ENCODE assay signal across 14 cellular contexts in the genomic region with DNA sequence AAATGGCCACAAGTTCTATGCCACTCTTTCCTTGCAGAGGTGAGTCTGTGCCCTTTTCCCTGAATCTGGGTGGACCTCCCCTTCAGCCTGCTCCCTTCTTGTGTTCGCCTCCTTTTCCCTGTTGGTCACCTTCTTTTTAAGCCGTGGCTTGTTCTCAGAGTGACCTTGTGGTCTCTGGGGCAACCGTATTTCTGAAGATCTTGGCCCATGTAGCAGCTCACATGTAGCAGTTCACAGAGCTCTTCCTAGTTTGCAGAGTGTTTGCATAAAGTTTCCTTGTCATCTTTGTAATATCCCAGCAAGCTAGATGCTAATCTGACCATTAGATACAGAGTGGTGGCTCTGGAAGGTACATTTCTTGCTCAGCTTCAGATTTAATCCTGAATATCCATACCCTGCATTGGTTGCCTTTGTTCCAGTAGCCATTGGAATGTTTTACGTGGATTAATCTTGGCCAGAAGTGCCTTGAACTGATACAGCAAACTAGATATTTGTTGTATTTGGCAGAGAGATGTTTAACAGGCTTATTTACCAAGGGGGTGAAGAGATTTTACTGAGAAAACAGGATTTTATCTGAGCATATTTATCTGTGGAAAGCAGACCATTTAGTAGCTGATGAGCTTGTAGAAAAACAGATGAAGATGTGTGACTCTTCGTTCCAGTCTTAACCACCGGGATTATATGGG. TPM values are rescaled to one million over a fixed set of nuclear protein-coding genes. Genes with fewer than 3 reads are reported as not detected.
DNase-seq lines count a peak whose midpoint lies in the region; ATAC-seq and TF ChIP-seq lines count a peak whose summit lies in the region.
"Had no signal": no experiment of that assay in that cellular context is flagged by ENCODE, and none has a peak within 500 bp of the region (broad histone marks: within the 10 kb centered on the region; RNA-seq: fewer than 3 reads in every experiment).

No MANE protein-coding gene starts in this region.

- no peaks in the 10 kb centered on the region for H4K20me1 ChIP-seq in HCT116 (ENCODE audit: insufficient read depth)

- H3K4me2 ChIP-seq in HCT116 (ENCODE audit: low read length) = no peak overlapping the region

- no peaks in the 10 kb centered on the region for H3K4me1 ChIP-seq in HCT116 (ENCODE audit: control insufficient read depth in 1 of 2, insufficient read depth in 2 of 2, low read length in 2 of 2)
- H3K4me1 ChIP-seq in CD4-positive, alpha-beta memory T cell (ENCODE audit: insufficient read depth, low read length) = no peaks in the 10 kb centered on the region

- H3K36me3 Mint-ChIP-seq in nephron (ENCODE audit: low read depth) (peaks cover 50% of the 10 kb centered on the region), type B pancreatic cell (peaks cover 27% of the 10 kb centered on the region)
- H3K36me3 Mint-ChIP-seq in CD4-positive, alpha-beta memory T cell = peaks cover 47 to 58% of the 10 kb centered on the region in 2 donors

- CTCF ChIA-PET in HCT116 (lab: Charles Lee) = no interaction called here
- CTCF ChIA-PET in CD4-positive, alpha-beta memory T cell (lab: Charles Lee; ENCODE audit: partially characterized antibody) = interaction anchor here (0.6 to 1.3 kb wide), 3 partner anchors 156 to 1279 kb away, joined by 3 to 4 read pairs (median 3); a partner anchor contains a TSS

- no peak overlapping the region for H3K27ac ChIP-seq in HCT116 (ENCODE audit: low read depth, low read length)
- no peak overlapping the region for H3K27ac ChIP-seq in CD4-positive, alpha-beta memory T cell (ENCODE audit: low read depth, low read length)

- RAD21 ChIA-PET in HCT116 (lab: Charles Lee; ENCODE audit: low non-redundant PET in 1 of 2, low total read pairs in 2 of 2, uncharacterized antibody in 2 of 2, unreplicated experiment in 2 of 2) = no interaction called here

- TF ChIP-seq CTCF in HCT116 (IDR thresholded peaks at IDR 0.05 in 2 of 3, conservative IDR thresholded peaks at IDR 0.05 in 1 of 3; ENCODE audit: borderline replicate concordance in 1 of 3, insufficient read depth in 1 of 3, low read depth in 2 of 3, low read length in 2 of 3) = no peak
- no peak for TF ChIP-seq CTCF in fibroblast of villous mesenchyme (IDR thresholded peaks at IDR 0.05; ENCODE audit: insufficient read depth, low read depth, low read length)
- TF ChIP-seq CTCF in nephron (IDR thresholded peaks at IDR 0.05; ENCODE audit: unreplicated experiment in 3 of 3) = no peak
- TF ChIP-seq CTCF in type B pancreatic cell (conservative IDR thresholded peaks at IDR 0.05) = no peak

- POLR2A ChIA-PET in HCT116 (lab: Charles Lee) = no interaction called here
- POLR2A ChIA-PET in CD4-positive, alpha-beta memory T cell (lab: Charles Lee; ENCODE audit: partially characterized antibody) = interaction anchor here (0.8 kb wide), 1 partner anchor 44 kb away, joined by 3 read pairs; a partner anchor contains a TSS

- ATAC-seq in HCT116 = no peak

- peaks cover 20% of the 10 kb centered on the region for H3K79me2 ChIP-seq in HCT116 (ENCODE audit: insufficient read depth, low read length)

- H3K9me3 Mint-ChIP-seq in nephron (no peaks in the 10 kb centered on the region), type B pancreatic cell (peaks cover 4% of the 10 kb centered on the region)
- H3K9me3 Mint-ChIP-seq in CD4-positive, alpha-beta memory T cell = no peaks in the 10 kb centered on the region

- H3K9me3 ChIP-seq in HCT116 (ENCODE audit: control insufficient read depth in 1 of 2, insufficient read depth in 1 of 2, low read depth in 1 of 2, low read length in 2 of 2) = no peaks in the 10 kb centered on the region
- no peaks in the 10 kb centered on the region for H3K9me3 ChIP-seq in CD4-positive, alpha-beta memory T cell (ENCODE audit: control insufficient read depth in 1 of 2, low read length in 2 of 2)

- no peaks in the 10 kb centered on the region for H3K27me3 ChIP-seq in HCT116 (ENCODE audit: insufficient read depth, low read length)
- no peaks in the 10 kb centered on the region for H3K27me3 ChIP-seq in CD4-positive, alpha-beta memory T cell (ENCODE audit: insufficient read depth, low read length)

- H3K9ac ChIP-seq in HCT116 (ENCODE audit: low read length) = no peak overlapping the region

- H3K27ac Mint-ChIP-seq in nephron (peak overlapping the region in 2 of 3 experiments; percentile 12 to 18), type B pancreatic cell (peak overlapping the region; percentile 99)
- peak overlapping the region in 3 of 7 donors; percentile 8 to 43 (median 31) for H3K27ac Mint-ChIP-seq in CD4-positive, alpha-beta memory T cell

- TF ChIP-seq RAD21 in HCT116 (IDR thresholded peaks at IDR 0.05; ENCODE audit: low read depth) = no peak

- peaks cover 8 to 26% of the 10 kb centered on the region in 2 experiments; a peak in 3 of 4 replicates for H3K36me3 ChIP-seq in HCT116 (ENCODE audit: control insufficient read depth in 1 of 2, insufficient read depth in 2 of 2, low read length in 2 of 2)
- H3K36me3 ChIP-seq in CD4-positive, alpha-beta memory T cell (ENCODE audit: insufficient read depth, low read length) = peaks cover 38% of the 10 kb centered on the region

- intact Hi-C loops in HCT116 (cut with micrococcal nuclease) = no loop called here
- intact Hi-C loops in CD4-positive, alpha-beta memory T cell (cut with micrococcal nuclease) = no loop called here

- H3K9me2 ChIP-seq in HCT116 (ENCODE audit: insufficient read depth) = no peaks in the 10 kb centered on the region

- BruUV-seq in HCT116 (replicated peaks; lab: Mats Ljungman, UMichigan) = TSS peak; percentile 5

- no peak overlapping the region for H2AFZ ChIP-seq in HCT116 (ENCODE audit: low read depth, low read length, poor library complexity, severe bottlenecking)

- DNase-seq in HCT116 (ENCODE audit: low read depth, low spot score) (no peak), fibroblast of villous mesenchyme (ENCODE audit: low read depth) (peak; percentile 55), type B pancreatic cell (ENCODE audit: extremely low spot score, unreplicated experiment) (no peak), NCI-H774 (lab: John Stamatoyannopoulos, UW) (no peak), NCI-H446 (lab: John Stamatoyannopoulos, UW) (no peak), middle frontal gyrus (ENCODE audit: extremely low spot score, low spot score) (no peak)
- DNase-seq in CD4-positive, alpha-beta memory T cell = no peak
- DNase-seq: MM.1S, NCI-H1092 treated with DMSO at 0.1 percent for 48 hours, NCI-H2081 treated with DMSO at 0.1 percent for 48 hours, NCI-H524, RPMI8226 had no signal

- TF ChIP-seq POLR2A in HCT116 (IDR thresholded peaks at IDR 0.05; ENCODE audit: borderline replicate concordance, extremely low read depth, insufficient read depth, insufficient read length) = no peak

- H3K4me1 Mint-ChIP-seq in nephron (peaks cover 16% of the 10 kb centered on the region), type B pancreatic cell (ENCODE audit: unreplicated experiment) (peaks cover 10% of the 10 kb centered on the region)
- peaks cover 4 to 23% (median 8%) of the 10 kb centered on the region in 4 donors for H3K4me1 Mint-ChIP-seq in CD4-positive, alpha-beta memory T cell

- no peak overlapping the region for H3K4me3 Mint-ChIP-seq in nephron
- H3K4me3 Mint-ChIP-seq in type B pancreatic cell = peak overlapping the region; percentile 30
- no peak overlapping the region for H3K4me3 Mint-ChIP-seq in CD4-positive, alpha-beta memory T cell

- peaks cover 3% of the 10 kb centered on the region for H3K27me3 Mint-ChIP-seq in nephron (ENCODE audit: low read depth)
- no peaks in the 10 kb centered on the region for H3K27me3 Mint-ChIP-seq in type B pancreatic cell
- no peaks in the 10 kb centered on the region for H3K27me3 Mint-ChIP-seq in CD4-positive, alpha-beta memory T cell

- H3K4me3 ChIP-seq in HCT116 (replicated peaks in 1 of 2; ENCODE audit: low read depth in 1 of 2, low read length in 2 of 2) = no peak overlapping the region
- H3K4me3 ChIP-seq in fibroblast of villous mesenchyme (ENCODE audit: low read depth, low read length) = no peak overlapping the region
- no peak overlapping the region for H3K4me3 ChIP-seq in CD4-positive, alpha-beta memory T cell (ENCODE audit: low read length in 2 of 2)

TF ChIP-seq in HCT116, 20 proteins besides CTCF, POLR2A, EP300 and RAD21 (continues in another document):
- no peak for TF ChIP-seq ZNF274 (IDR thresholded peaks at IDR 0.05; ENCODE audit: low read depth, low read length)
- TF ChIP-seq, protein P1, sequence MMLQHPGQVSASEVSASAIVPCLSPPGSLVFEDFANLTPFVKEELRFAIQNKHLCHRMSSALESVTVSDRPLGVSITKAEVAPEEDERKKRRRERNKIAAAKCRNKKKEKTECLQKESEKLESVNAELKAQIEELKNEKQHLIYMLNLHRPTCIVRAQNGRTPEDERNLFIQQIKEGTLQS (IDR thresholded peaks at IDR 0.05) = no peak
- no peak for TF ChIP-seq SRF (IDR thresholded peaks at IDR 0.05; ENCODE audit: low read depth)
- no peak for TF ChIP-seq ELF1 (IDR thresholded peaks at IDR 0.05; ENCODE audit: borderline replicate concordance, low read depth)
- TF ChIP-seq, protein P2, sequence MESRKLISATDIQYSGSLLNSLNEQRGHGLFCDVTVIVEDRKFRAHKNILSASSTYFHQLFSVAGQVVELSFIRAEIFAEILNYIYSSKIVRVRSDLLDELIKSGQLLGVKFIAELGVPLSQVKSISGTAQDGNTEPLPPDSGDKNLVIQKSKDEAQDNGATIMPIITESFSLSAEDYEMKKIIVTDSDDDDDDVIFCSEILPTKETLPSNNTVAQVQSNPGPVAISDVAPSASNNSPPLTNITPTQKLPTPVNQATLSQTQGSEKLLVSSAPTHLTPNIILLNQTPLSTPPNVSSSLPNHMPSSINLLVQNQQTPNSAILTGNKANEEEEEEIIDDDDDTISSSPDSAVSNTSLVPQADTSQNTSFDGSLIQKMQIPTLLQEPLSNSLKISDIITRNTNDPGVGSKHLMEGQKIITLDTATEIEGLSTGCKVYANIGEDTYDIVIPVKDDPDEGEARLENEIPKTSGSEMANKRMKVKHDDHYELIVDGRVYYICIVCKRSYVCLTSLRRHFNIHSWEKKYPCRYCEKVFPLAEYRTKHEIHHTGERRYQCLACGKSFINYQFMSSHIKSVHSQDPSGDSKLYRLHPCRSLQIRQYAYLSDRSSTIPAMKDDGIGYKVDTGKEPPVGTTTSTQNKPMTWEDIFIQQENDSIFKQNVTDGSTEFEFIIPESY (IDR thresholded peaks at IDR 0.05; ENCODE audit: extremely low read depth, insufficient replicate concordance, low read length) = no peak
- no peak for TF ChIP-seq TCF7L2 (IDR thresholded peaks at IDR 0.05; ENCODE audit: borderline replicate concordance, extremely low read depth, insufficient read depth, insufficient read length)

RNA-seq across cellular contexts. Expression of a gene that starts 40.6 kb away (rescaled TPM):
- total RNA-seq in HCT116 (2021; ENCODE audit: unreplicated experiment) = 1.5 TPM
- 0.42 and 0.46 TPM in 2 replicates for polyA plus RNA-seq in HCT116 (2012)
- under 0.01 TPM in 2 replicates for total RNA-seq in fibroblast of villous mesenchyme
- 3.9 and 4.0 TPM in 2 replicates for total RNA-seq in type B pancreatic cell (ENCODE audit: low replicate concordance)
- total RNA-seq in CD4-positive, alpha-beta memory T cell = under 1 TPM; 0.06 to 0.15 TPM
- polyA plus RNA-seq in CD4-positive, alpha-beta memory T cell = under 1 TPM in 1 of 2 donors, not detected in 1; 0.01 TPM
- polyA plus RNA-seq: AG04450 had no signal

RNA-seq across cellular contexts. Expression of a gene that starts 43.6 kb away (rescaled TPM):
- 99.9 TPM for total RNA-seq in HCT116 (2021; ENCODE audit: unreplicated experiment)
- 45.8 and 46.7 TPM in 2 replicates for polyA plus RNA-seq in HCT116 (2012)
- total RNA-seq in fibroblast of villous mesenchyme = 61.2 and 88.5 TPM in 2 replicates
- 84.3 and 126 TPM in 2 replicates for total RNA-seq in type B pancreatic cell (ENCODE audit: low replicate concordance)
- 10 to 100 TPM; 15.3 to 18.0 TPM for total RNA-seq in CD4-positive, alpha-beta memory T cell
- 1 to 10 TPM; 2.7 to 5.0 TPM for polyA plus RNA-seq in CD4-positive, alpha-beta memory T cell
